In the genomic region with DNA sequence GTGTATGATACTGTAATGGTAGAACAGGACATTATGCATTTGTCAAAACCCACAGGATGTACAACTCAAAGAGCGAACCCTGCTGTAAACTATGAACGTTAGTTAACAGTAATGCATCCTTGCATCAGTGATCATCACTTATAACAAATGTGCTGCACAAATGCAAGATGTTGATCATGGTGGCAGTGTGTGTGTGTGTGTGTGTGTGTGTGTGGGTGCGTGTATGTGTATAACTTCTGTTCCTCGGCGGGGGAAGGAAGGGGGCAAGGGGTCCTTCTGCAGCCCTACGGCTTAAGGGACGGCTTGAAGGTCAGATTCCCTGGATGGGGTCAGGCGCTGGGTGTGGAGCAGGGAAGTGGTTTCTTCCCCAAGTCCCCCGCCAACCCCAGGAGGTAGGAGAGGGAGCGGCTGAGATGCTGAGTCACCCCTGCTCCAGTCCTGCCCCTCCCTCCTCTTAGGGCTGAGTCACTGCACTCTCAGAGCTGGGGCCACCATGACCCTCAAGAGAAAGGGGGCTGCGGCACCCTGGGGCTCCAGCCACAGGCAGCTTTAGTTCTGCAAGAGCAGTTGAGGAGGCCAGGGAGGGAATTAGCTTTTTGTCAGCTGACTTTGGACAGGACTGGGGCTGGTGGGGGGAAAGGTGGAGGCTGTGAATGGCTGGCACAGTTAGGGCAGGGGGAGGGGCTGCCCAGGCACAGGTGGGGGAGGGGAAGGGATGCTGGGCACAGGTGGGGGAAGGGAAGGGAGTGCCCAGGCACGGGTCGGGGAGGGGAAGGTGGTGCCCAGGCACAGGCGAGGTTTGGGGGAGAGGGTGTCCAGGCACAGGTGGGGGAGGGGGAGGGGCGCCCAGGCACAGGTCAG, we compare ENCODE assay signal across 8 cellular contexts.
DNase-seq lines count a peak whose midpoint lies in the region; ATAC-seq and TF ChIP-seq lines count a peak whose summit lies in the region.

No MANE protein-coding gene starts in this region.

- no peaks in the 10 kb centered on the region for H3K27me3 Mint-ChIP-seq in activated naive CD8-positive, alpha-beta T cell

- DNase-seq in NCI-H1417 (lab: John Stamatoyannopoulos, UW) (peak in 2 of 3 experiments; percentile 39 to 66), NCI-H1417 treated with DMSO at 0.1 percent for 48 hours (lab: John Stamatoyannopoulos, UW) (no peak), RWPE1 (ENCODE audit: low spot score) (peak; percentile 93), hepatic stellate cell (ENCODE audit: low spot score) (peak; percentile 97)
- peak; percentile 36 to 40 for DNase-seq in stimulated activated CD4-positive, alpha-beta T cell treated with anti-CD3 and anti-CD28 coated beads, Interleukin-12 subunit alpha, Interleukin-12 subunit beta, amount 100 ng/mL, for 24 hours (ENCODE audit: low read depth in 2 of 2)

- H3K4me1 Mint-ChIP-seq in activated naive CD8-positive, alpha-beta T cell (ENCODE audit: low read depth): peaks cover 19% of the 10 kb centered on the region

- peak overlapping the region; percentile 94 for H3K27ac ChIP-seq in RWPE1

- no peak for ATAC-seq in GM21390 (IDR thresholded peaks at IDR 0.05; ENCODE audit: unreplicated experiment)
- ATAC-seq in GM18868 (IDR thresholded peaks at IDR 0.05; ENCODE audit: unreplicated experiment): no peak

- peak overlapping the region; percentile 1 for H3K27ac Mint-ChIP-seq in activated naive CD8-positive, alpha-beta T cell

- peak overlapping the region; percentile 58 for H3K4me3 Mint-ChIP-seq in activated naive CD8-positive, alpha-beta T cell

- POLR2A ChIA-PET in RWPE1 (lab: Yijun Ruan, JAX; ENCODE audit: low non-redundant PET): no interaction called here

- no peaks in the 10 kb centered on the region for H3K9me3 Mint-ChIP-seq in activated naive CD8-positive, alpha-beta T cell (ENCODE audit: low read depth)

- no peak for TF ChIP-seq CTCF in RWPE1 (conservative IDR thresholded peaks at IDR 0.05; ENCODE audit: low read depth)

- H3K36me3 Mint-ChIP-seq in activated naive CD8-positive, alpha-beta T cell: no peaks in the 10 kb centered on the region

- CTCF ChIA-PET in RWPE1 (lab: Yijun Ruan, JAX): interaction anchor here (0.6 to 1.8 kb wide), 4 partner anchors 44 to 759 kb away, joined by 3 to 7 read pairs (median 4); no protein-coding TSS in a partner anchor
